Comparison of ENCODE assay signal across 10 cellular contexts in genomic region chr11:8267831-8268529, GRCh38. TPM values are rescaled to one million over a fixed set of nuclear protein-coding genes. Genes with fewer than 3 reads are reported as not detected.
DNase-seq lines count a peak whose midpoint lies in the region; ATAC-seq, FAIRE-seq and TF ChIP-seq lines count a peak whose summit lies in the region.
"Had no signal": no experiment of that assay in that cellular context is flagged by ENCODE, and none has a peak within 500 bp of the region (broad histone marks: within the 10 kb centered on the region; RNA-seq: fewer than 3 reads in every experiment).

No MANE protein-coding gene starts in this region.

- H3K4me3 ChIP-seq in astrocyte (ENCODE audit: insufficient read depth, low read depth, low read length) (peak overlapping the region; percentile 44), right lobe of liver (peak overlapping the region in 2 of 3 donors; percentile 25 to 34), suprapubic skin (peak overlapping the region; percentile 71)

- TF ChIP-seq POLR2A in right lobe of liver (IDR thresholded peaks at IDR 0.05), result no peak
- TF ChIP-seq POLR2A in suprapubic skin (IDR thresholded peaks at IDR 0.05), result no peak

- no peak overlapping the region for H3K4me3 Mint-ChIP-seq in activated CD4-positive, alpha-beta T cell treated with anti-CD3 and anti-CD28 coated beads, Interleukin-2, amount 10 ng/mL, durations not matched to agents 24 days and 14 days
- peak overlapping the region; percentile 57 for H3K4me3 Mint-ChIP-seq in astrocyte (ENCODE audit: unreplicated experiment)

- FAIRE-seq in astrocyte (lab: Jason Lieb, UNC), result no peak

- no peak for TF ChIP-seq EP300 in suprapubic skin (IDR thresholded peaks at IDR 0.05)

- intact Hi-C loops in activated CD4-positive, alpha-beta T cell treated with anti-CD3 and anti-CD28 coated beads, Interleukin-2, amount 10 ng/mL, durations not matched to agents 24 days and 14 days (cut with micrococcal nuclease), result loop anchor here (10.0 kb wide), 1 partner anchor 263 kb away; no protein-coding TSS in a partner anchor
- intact Hi-C loops in right lobe of liver (cut with DNase I), result no loop called here

- peaks cover 9% of the 10 kb centered on the region for H3K4me1 Mint-ChIP-seq in activated CD4-positive, alpha-beta T cell treated with anti-CD3 and anti-CD28 coated beads, Interleukin-2, amount 10 ng/mL, durations not matched to agents 24 days and 14 days
- H3K4me1 Mint-ChIP-seq in astrocyte (ENCODE audit: low read depth, unreplicated experiment), result peaks cover 6% of the 10 kb centered on the region

- peaks cover 84% of the 10 kb centered on the region for H3K27me3 Mint-ChIP-seq in activated CD4-positive, alpha-beta T cell treated with anti-CD3 and anti-CD28 coated beads, Interleukin-2, amount 10 ng/mL, durations not matched to agents 24 days and 14 days
- H3K27me3 Mint-ChIP-seq in astrocyte (ENCODE audit: low read depth, unreplicated experiment), result peaks cover 70% of the 10 kb centered on the region

- H4K20me1 ChIP-seq in astrocyte (ENCODE audit: insufficient read depth, low read length), result no peaks in the 10 kb centered on the region

- H3K27ac ChIP-seq in astrocyte (ENCODE audit: low read depth, low read length) (no peak overlapping the region), right lobe of liver (no peak overlapping the region), suprapubic skin (peak overlapping the region; percentile 74)

- H3K9me3 Mint-ChIP-seq in activated CD4-positive, alpha-beta T cell treated with anti-CD3 and anti-CD28 coated beads, Interleukin-2, amount 10 ng/mL, durations not matched to agents 24 days and 14 days, result no peaks in the 10 kb centered on the region
- H3K9me3 Mint-ChIP-seq in astrocyte (ENCODE audit: unreplicated experiment), result no peaks in the 10 kb centered on the region
- H3K9me3 Mint-ChIP-seq: T-helper 1 cell treated with Interleukin-12 subunit alpha and Interleukin-12 subunit beta and Interleukin-4 antibody, amounts not matched to agents 30 μg/mL and 1 μg/mL, for 36 hours had no signal

- no peaks in the 10 kb centered on the region for H3K36me3 Mint-ChIP-seq in activated CD4-positive, alpha-beta T cell treated with anti-CD3 and anti-CD28 coated beads, Interleukin-2, amount 10 ng/mL, durations not matched to agents 24 days and 14 days (ENCODE audit: low read depth)
- H3K36me3 Mint-ChIP-seq in astrocyte (ENCODE audit: low read depth, unreplicated experiment), result no peaks in the 10 kb centered on the region

- peaks cover 62% of the 10 kb centered on the region for H3K27me3 ChIP-seq in astrocyte (ENCODE audit: insufficient read depth, low read length)
- H3K27me3 ChIP-seq in right lobe of liver, result peaks cover 13 to 33% of the 10 kb centered on the region in 2 donors
- H3K27me3 ChIP-seq in suprapubic skin, result peaks cover 54% of the 10 kb centered on the region

- no peak overlapping the region for H3K9ac ChIP-seq in astrocyte (ENCODE audit: low read length)

- DNase-seq in activated CD4-positive, alpha-beta T cell treated with anti-CD3 and anti-CD28 coated beads, Interleukin-2, amount 10 ng/mL, durations not matched to agents 24 days and 14 days, result peak; percentile 73
- no peak for DNase-seq in activated CD4-positive, alpha-beta T cell treated with anti-CD3 and anti-CD28 coated beads, Interleukin-2, amount 50 U/mL, for 1 hour
- DNase-seq in astrocyte (ENCODE audit: low read depth) (no peak), right lobe of liver (peak in 2 of 3 donors; percentile 37 to 47), suprapubic skin (ENCODE audit: low spot score in 2 of 2) (peak; percentile 57 to 80), NCI-H187 treated with DMSO at 0.1 percent for 48 hours (lab: John Stamatoyannopoulos, UW) (no peak)

- H3K79me2 ChIP-seq in astrocyte (ENCODE audit: insufficient read depth, low read length), result no peaks in the 10 kb centered on the region

- 13% methylated on average over 4 of the region's 74 CpGs for WGBS in right lobe of liver (ENCODE audit: insufficient coverage, low coverage, low lambda C conversion rate, missing lambda C conversion rate)
- 2% methylated on average over 48 of the region's 74 CpGs for WGBS in suprapubic skin

- peak overlapping the region; percentile 69 for H2AFZ ChIP-seq in astrocyte (ENCODE audit: low read depth, low read length)

- no peak for TF ChIP-seq CTCF in astrocyte (IDR thresholded peaks at IDR 0.05; ENCODE audit: insufficient read depth, low read depth, low read length)
- no peak for TF ChIP-seq CTCF in right lobe of liver (IDR thresholded peaks at IDR 0.05)
- no peak for TF ChIP-seq CTCF in suprapubic skin (IDR thresholded peaks at IDR 0.05)

- H3K4me1 ChIP-seq in astrocyte (ENCODE audit: insufficient read depth, low read length) (peaks cover 5% of the 10 kb centered on the region), right lobe of liver (peaks cover 0 to 15% (median 0%) of the 10 kb centered on the region in 4 donors), suprapubic skin (peaks cover 41% of the 10 kb centered on the region)

- H3K4me2 ChIP-seq in astrocyte (ENCODE audit: low read length), result peak overlapping the region; percentile 81

- ATAC-seq in right lobe of liver (peak in 1 of 4 donors; percentile 15), GM19035 (IDR thresholded peaks at IDR 0.05; ENCODE audit: unreplicated experiment) (no peak), GM18867 (IDR thresholded peaks at IDR 0.05; ENCODE audit: unreplicated experiment) (no peak)

- H3K27ac Mint-ChIP-seq in activated CD4-positive, alpha-beta T cell treated with anti-CD3 and anti-CD28 coated beads, Interleukin-2, amount 10 ng/mL, durations not matched to agents 24 days and 14 days, result no peak overlapping the region
- no peak overlapping the region for H3K27ac Mint-ChIP-seq in astrocyte (ENCODE audit: unreplicated experiment)
- H3K27ac Mint-ChIP-seq: T-helper 1 cell treated with Interleukin-12 subunit alpha and Interleukin-12 subunit beta and Interleukin-4 antibody, amounts not matched to agents 30 μg/mL and 1 μg/mL, for 36 hours had no signal

- no peaks in the 10 kb centered on the region for H3K36me3 ChIP-seq in astrocyte (ENCODE audit: insufficient read depth, low read length)
- H3K36me3 ChIP-seq in right lobe of liver, result no peaks in the 10 kb centered on the region
- no peaks in the 10 kb centered on the region for H3K36me3 ChIP-seq in suprapubic skin

- H3K9me3 ChIP-seq in astrocyte (ENCODE audit: insufficient read depth, low read depth, low read length) (no peaks in the 10 kb centered on the region), right lobe of liver (no peaks in the 10 kb centered on the region), suprapubic skin (no peaks in the 10 kb centered on the region)

RNA-seq across cellular contexts. Expression of gene LMO1, which starts 4.3 kb away (rescaled TPM):
- total RNA-seq in activated CD4-positive, alpha-beta T cell treated with anti-CD3 and anti-CD28 coated beads, Interleukin-2, amount 10 ng/mL, durations not matched to agents 24 days and 14 days, result not detected in 2 replicates
- total RNA-seq in astrocyte, result 0.46 and 1.5 TPM in 2 replicates
- not detected for total RNA-seq in right lobe of liver
- total RNA-seq in suprapubic skin, result 10 to 100 TPM in 2 of 4 donors, 1 to 10 TPM in 2; 6.2 to 29.4 (median 8.2) TPM
- total RNA-seq: lung microvascular endothelial cell had no signal

Comparison
In these comparisons a context has a peak if more than half of its experiments do, and no peak if none do; other contexts are left out.
1. DNase-seq: peak in activated CD4-positive, alpha-beta T cell treated with anti-CD3 and anti-CD28 coated beads, Interleukin-2, amount 10 ng/mL, durations not matched to agents 24 days and 14 days (single experiment), right lobe of liver (2 of 3) and suprapubic skin (2 of 2); none in activated CD4-positive, alpha-beta T cell treated with anti-CD3 and anti-CD28 coated beads, Interleukin-2, amount 50 U/mL, for 1 hour (single experiment), astrocyte (single experiment) and NCI-H187 treated with DMSO at 0.1 percent for 48 hours (single experiment).
2. Peak in every context shown above with its lines, with median percentiles within 50 percentile points of each other: H3K4me3 ChIP-seq.